1 cellular context compared by ENCODE assay signal in the genomic region with DNA sequence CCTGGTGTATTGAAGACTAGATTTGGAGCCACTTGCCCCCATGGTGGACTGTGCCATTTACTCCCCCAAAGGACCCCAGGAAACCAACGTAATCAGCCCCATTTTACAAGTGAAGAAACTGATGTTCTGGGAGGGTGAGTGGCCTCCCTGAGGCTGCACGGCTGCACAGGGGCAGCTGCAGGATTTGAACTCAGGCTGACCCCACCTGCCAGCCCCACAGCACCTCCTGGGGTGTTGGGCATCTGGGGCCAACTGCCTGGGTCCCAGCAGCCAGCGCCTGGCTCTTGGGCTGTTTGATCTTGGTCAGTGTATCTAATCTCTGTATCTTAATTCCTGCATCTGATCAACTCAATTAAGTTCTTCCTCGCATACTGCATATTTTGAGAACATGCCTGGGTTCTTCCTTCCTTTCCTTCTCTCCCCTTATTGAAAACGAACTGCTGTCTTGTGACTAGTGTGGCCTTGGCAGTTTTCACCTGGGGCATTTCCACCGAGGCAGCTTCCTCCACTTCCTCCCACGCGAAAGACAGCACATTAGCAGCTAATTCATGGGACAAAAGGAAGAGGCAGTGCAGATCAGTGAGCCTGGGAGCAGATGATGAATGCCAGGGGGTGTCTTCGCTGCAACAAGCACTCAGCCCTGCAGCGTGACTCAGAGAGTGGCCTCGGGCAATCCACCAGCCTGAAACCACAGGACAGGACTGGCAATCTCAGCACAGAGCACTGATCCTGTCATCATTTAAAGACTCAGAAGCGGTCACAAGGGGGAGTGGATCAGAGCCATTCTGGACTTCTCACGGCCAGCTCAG.
TF ChIP-seq lines count a peak whose summit lies in the region.

No MANE protein-coding gene starts in this region.

TF ChIP-seq in IMR-90, 13 proteins besides CTCF, POLR2A, EP300 and RAD21 (continued from another document):
- TF ChIP-seq, protein P1, sequence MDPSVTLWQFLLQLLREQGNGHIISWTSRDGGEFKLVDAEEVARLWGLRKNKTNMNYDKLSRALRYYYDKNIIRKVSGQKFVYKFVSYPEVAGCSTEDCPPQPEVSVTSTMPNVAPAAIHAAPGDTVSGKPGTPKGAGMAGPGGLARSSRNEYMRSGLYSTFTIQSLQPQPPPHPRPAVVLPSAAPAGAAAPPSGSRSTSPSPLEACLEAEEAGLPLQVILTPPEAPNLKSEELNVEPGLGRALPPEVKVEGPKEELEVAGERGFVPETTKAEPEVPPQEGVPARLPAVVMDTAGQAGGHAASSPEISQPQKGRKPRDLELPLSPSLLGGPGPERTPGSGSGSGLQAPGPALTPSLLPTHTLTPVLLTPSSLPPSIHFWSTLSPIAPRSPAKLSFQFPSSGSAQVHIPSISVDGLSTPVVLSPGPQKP (IDR thresholded peaks at IDR 0.05; ENCODE audit: borderline replicate concordance, low read depth, low read length), result no peak
TF ChIP-seq in IMR-90: peak in this region for 3.
